Comparison of ENCODE assay signal across 7 cellular contexts in genomic region chr1:224079644-224080043, GRCh38. TPM values are rescaled to one million over a fixed set of nuclear protein-coding genes. Genes with fewer than 3 reads are reported as not detected.
A peak's percentile ranks its signal among the peaks of the same experiment; 100 is the strongest.
DNase-seq lines count a peak whose midpoint lies in the region; ATAC-seq, FAIRE-seq and TF ChIP-seq lines count a peak whose summit lies in the region.
"Not testable (repeated sequence)": the region's sequence is repeated elsewhere in the genome, so short reads cannot be mapped to it uniquely, and the experiment has no call there.

No MANE protein-coding gene starts in this region.

- H3K4me1 ChIP-seq in GM23248 (ENCODE audit: insufficient read depth) (peaks cover 12% of the 10 kb centered on the region; the same call in 1 of the 2 replicates), K562 (replicated peaks in 1 of 2; ENCODE audit: control insufficient read depth in 2 of 2, insufficient read depth in 2 of 2, low read length in 2 of 2) (peaks cover 5 to 17% of the 10 kb centered on the region in 2 experiments; a peak in 4 of 5 replicates)
- not testable (repeated sequence) for H3K4me1 ChIP-seq in Panc1 (ENCODE audit: control insufficient read depth, insufficient read depth, low read length); mucosa of descending colon (ENCODE audit: low read depth)

- in situ Hi-C loops in GM23248 (cut with MboI); Panc1 (cut with HindIII; ENCODE audit: low pct_unique_long_range_greater_than_20kb, low sequenced_read_pairs); K562 (cut with MboI): not testable (repeated sequence)

- not testable (repeated sequence) for H3K36me3 ChIP-seq in GM23248 (ENCODE audit: low read depth); Panc1 (ENCODE audit: control insufficient read depth, insufficient read depth, low read length); K562 (ENCODE audit: control insufficient read depth, insufficient read depth, low read length); mucosa of descending colon (ENCODE audit: low read depth)

- H2AFZ ChIP-seq in GM23248: not testable (repeated sequence)
- H2AFZ ChIP-seq in K562 (ENCODE audit: low read depth, low read length): peak overlapping the region; percentile 61

- H3K27me3 Mint-ChIP-seq in Calu3 (ENCODE audit: unreplicated experiment): not testable (repeated sequence)

- not testable (repeated sequence) for H3K9me1 ChIP-seq in K562 (ENCODE audit: control insufficient read depth, insufficient read depth, low read length)

- BruUV-seq in Calu3 (replicated peaks; lab: Mats Ljungman, UMichigan); Panc1 (replicated peaks; lab: Mats Ljungman, UMichigan); K562 (replicated peaks; lab: Mats Ljungman, UMichigan): not testable (repeated sequence)

- 52 to 56% methylated on average over 9 of the region's 9 CpGs for WGBS in GM23248 (ENCODE audit: low coverage in 1 of 2, low lambda C conversion rate in 2 of 2, missing lambda C conversion rate in 2 of 2), 2 experiments
- 21% methylated on average over 9 of the region's 9 CpGs for WGBS in K562 (ENCODE audit: insufficient coverage, low coverage, missing lambda C conversion rate)

- not testable (repeated sequence) for TF ChIP-seq RAD21 in K562 (CRISPR knock-in tag; conservative IDR thresholded peaks at IDR 0.05 in 1 of 2, IDR thresholded peaks at IDR 0.05 in 1 of 2)

- H3K9ac ChIP-seq in GM23248: not testable (repeated sequence)
- H3K9ac ChIP-seq in K562 (ENCODE audit: insufficient read depth in 1 of 2, low read depth in 2 of 2, low read length in 2 of 2): peak overlapping the region in 1 of 2 experiments; percentile 7; a peak in 1 of 4 replicates

- not testable (repeated sequence) for H3F3A ChIP-seq in GM23248 (ENCODE audit: insufficient read depth)

- not testable (repeated sequence) for H3K4me3 ChIP-seq in GM23248; Panc1 (ENCODE audit: low read depth in 2 of 2, low read length in 2 of 2); K562; epithelial cell of esophagus (ENCODE audit: low read length); mucosa of descending colon

- H3K4me3 Mint-ChIP-seq in Calu3 (ENCODE audit: low read depth, unreplicated experiment): peak overlapping the region; percentile 48

- not testable (repeated sequence) for H3K27me3 ChIP-seq in GM23248 (replicated peaks; ENCODE audit: insufficient read depth); Panc1 (ENCODE audit: control insufficient read depth, insufficient read depth, low read length); K562 (ENCODE audit: control insufficient read depth in 2 of 2, insufficient read depth in 2 of 2, low read length in 2 of 2)

- peak; percentile 73 for ATAC-seq in Panc1
- ATAC-seq in K562: not testable (repeated sequence)
- peak; percentile 91 for ATAC-seq in mucosa of descending colon

- H4K20me1 ChIP-seq in GM23248 (ENCODE audit: insufficient read depth); K562 (replicated peaks; ENCODE audit: control insufficient read depth, insufficient read depth, low read length): not testable (repeated sequence)

- FAIRE-seq in K562 (lab: Jason Lieb, UNC): not testable (repeated sequence)

- H3K36me3 Mint-ChIP-seq in Calu3 (ENCODE audit: insufficient read depth, unreplicated experiment): peaks cover 42% of the 10 kb centered on the region

- not testable (repeated sequence) for TF ChIP-seq CTCF in Calu3 (IDR thresholded peaks at IDR 0.05; ENCODE audit: unreplicated experiment); Panc1 (IDR thresholded peaks at IDR 0.05); K562 (IDR thresholded peaks at IDR 0.05 in 2 of 3, conservative IDR thresholded peaks at IDR 0.05 in 1 of 3; ENCODE audit: insufficient read depth in 2 of 3, low read depth in 1 of 3, low read length in 3 of 3); epithelial cell of esophagus (IDR thresholded peaks at IDR 0.05; ENCODE audit: insufficient read depth, low read depth, low read length, missing control alignments); mucosa of descending colon (IDR thresholded peaks at IDR 0.05)

- TF ChIP-seq EP300 in K562 (IDR thresholded peaks at IDR 0.05; ENCODE audit: low read length): not testable (repeated sequence)

- H3K9me3 Mint-ChIP-seq in Calu3 (ENCODE audit: low read depth, unreplicated experiment): not testable (repeated sequence)

- not testable (repeated sequence) for H3K9me2 ChIP-seq in GM23248 (ENCODE audit: insufficient read depth)

- not testable (repeated sequence) for H3K79me2 ChIP-seq in GM23248 (ENCODE audit: insufficient read depth); K562 (ENCODE audit: control insufficient read depth, insufficient read depth, low read length)

- not testable (repeated sequence) for H3K4me2 ChIP-seq in GM23248 (ENCODE audit: unreplicated experiment)
- H3K4me2 ChIP-seq in K562 (ENCODE audit: insufficient read depth, low read length): peak overlapping the region; percentile 47; the same call in 1 of the 2 replicates

- H3K27ac ChIP-seq in GM23248: peak overlapping the region; percentile 21; the same call in 1 of the 2 replicates
- H3K27ac ChIP-seq in Panc1 (ENCODE audit: low read length): not testable (repeated sequence)
- H3K27ac ChIP-seq in K562 (ENCODE audit: extremely low read depth, low read depth, low read length): peak overlapping the region; percentile 51; the same call in 1 of the 3 replicates

- intact Hi-C loops in Calu3 (cut with micrococcal nuclease; ENCODE audit: unreplicated experiment): loop anchor here (1.0 to 10.0 kb wide), 3 partner anchors 14 to 375 kb away; no protein-coding TSS in a partner anchor
- intact Hi-C loops in Panc1 (cut with micrococcal nuclease; ENCODE audit: unreplicated experiment); K562 (cut with micrococcal nuclease); mucosa of descending colon (cut with DNase I, micrococcal nuclease): not testable (repeated sequence)

- DNase-seq in Calu3 (peak; percentile 60), LHCN-M2 (ENCODE audit: low read depth) (peak; percentile 61), epithelial cell of esophagus (ENCODE audit: low read depth) (peak; percentile 58)
- DNase-seq in GM23248; Panc1 (ENCODE audit: low read depth, low spot score); K562 (ENCODE audit: extremely low read depth in 1 of 4, low spot score in 3 of 4); mucosa of descending colon: not testable (repeated sequence)

- H3K9me3 ChIP-seq in GM23248 (ENCODE audit: low read depth); Panc1 (ENCODE audit: control insufficient read depth, insufficient read depth, low read depth, low read length); K562 (replicated peaks; ENCODE audit: control insufficient read depth, insufficient read depth, low read depth, low read length); mucosa of descending colon: not testable (repeated sequence)

- POLR2A ChIA-PET in Panc1 (lab: Charles Lee): not testable (repeated sequence)
- POLR2A ChIA-PET in K562 (lab: Yijun Ruan, JAX): interaction anchor here (0.6 to 2.1 kb wide), 3 partner anchors 16 to 523 kb away, joined by 3 to 5 read pairs (median 4); no protein-coding TSS in a partner anchor

- CTCF ChIA-PET in Calu3 (lab: Charles Lee): interaction anchor here (1.8 kb wide), 1 partner anchor 16 kb away, joined by 8 read pairs; no protein-coding TSS in a partner anchor
- CTCF ChIA-PET in Panc1 (lab: Charles Lee): not testable (repeated sequence)
- CTCF ChIA-PET in K562 (lab: Yijun Ruan, JAX; ENCODE audit: low intra/inter-chr PET ratio): interaction anchor here (1.0 kb wide), 1 partner anchor 14 kb away, joined by 5 read pairs; no protein-coding TSS in a partner anchor

- peak overlapping the region; percentile 99 for H3K27ac Mint-ChIP-seq in Calu3 (ENCODE audit: unreplicated experiment)

- not testable (repeated sequence) for TF ChIP-seq POLR2A in K562 (conservative IDR thresholded peaks at IDR 0.05)

- peaks cover 58% of the 10 kb centered on the region for H3K4me1 Mint-ChIP-seq in Calu3 (ENCODE audit: low read depth, unreplicated experiment)

TF ChIP-seq in K562, 482 proteins besides CTCF, POLR2A, EP300 and RAD21 (continues in another document):
- peak; percentile 65 for TF ChIP-seq EGR1 (conservative IDR thresholded peaks at IDR 0.05)

RNA-seq across cellular contexts. Expression of gene FBXO28, which starts 34.3 kb away (rescaled TPM):
- 100 and 101 TPM in 2 replicates for total RNA-seq in Calu3 (2022)
- 28.5 and 31.8 TPM in 2 replicates for total RNA-seq in GM23248 (2014; rRNA removed; shearing (Covaris generic))
- 14.9 and 15.5 TPM in 2 replicates for polyA plus RNA-seq in GM23248 (2016; fragmentation: Nextera tagmentation; extraction: Ambion mirVana)
- total RNA-seq in LHCN-M2 (2014; rRNA removed): 38.0 and 48.0 TPM in 2 replicates
- polyA plus RNA-seq in LHCN-M2 (2012): 7.9 TPM
- 36.6 TPM for total RNA-seq in Panc1 (2021; ENCODE audit: unreplicated experiment)
- 19.0 TPM for polyA plus RNA-seq in Panc1 (2012; ENCODE audit: insufficient read length)
- total RNA-seq in K562 (2011; cell fraction: chromatin; rRNA removed; ENCODE audit: low replicate concordance): 44.8 and 124 TPM in 2 replicates
- 21.3 and 25.9 TPM in 2 replicates for total RNA-seq in K562 (2011; cell fraction: nucleolus; rRNA removed)
- 42.8 and 45.4 TPM in 2 replicates for total RNA-seq in K562 (2011; cell fraction: nucleoplasm; rRNA removed)
- 22.0 and 25.3 TPM in 2 replicates for total RNA-seq in K562 (2014; rRNA removed)
- total RNA-seq in K562 (2014; rRNA removed; fragmentation: Illumina TruSeq; extraction: Trizol): 34.8 and 38.0 TPM in 2 replicates
- 26.3 and 29.9 TPM in 2 replicates for total RNA-seq in K562 (2015; rRNA removed; fragmentation: Illumina TruSeq; extraction: Trizol)
- 27.1 and 27.8 TPM in 2 replicates for total RNA-seq in K562 (2021)
- polyA plus RNA-seq in K562 (2011; rRNA removed): 17.0 and 27.4 TPM in 2 replicates
- 7.5 and 8.0 TPM in 2 replicates for polyA plus RNA-seq in K562 (2011; cell fraction: cytosol; rRNA removed)
- polyA plus RNA-seq in K562 (2011; cell fraction: nucleus; rRNA removed): 11.4 and 11.8 TPM in 2 replicates
- 12.4 and 13.4 TPM in 2 replicates for polyA plus RNA-seq in K562 (2012)
- 19.6 and 20.5 TPM in 2 replicates for polyA plus RNA-seq in K562 (2014; fragmentation: Illumina TruSeq; extraction: Trizol)
- polyA plus RNA-seq in K562 (2014; fragmentation: Nextera tagmentation; extraction: Ambion mirVana): 1 to 10 TPM; 4.1 to 5.8 TPM
- polyA plus RNA-seq in K562 (2014; rRNA removed): 17.6 and 19.2 TPM in 2 replicates
- 46.2 and 46.6 TPM in 2 replicates for polyA minus RNA-seq in K562 (2011; rRNA and poly(A)+ RNA removed)
- 10.0 and 15.1 TPM in 2 replicates for polyA minus RNA-seq in K562 (2011; cell fraction: cytosol; rRNA and poly(A)+ RNA removed)
- polyA minus RNA-seq in K562 (2011; cell fraction: nucleus; rRNA and poly(A)+ RNA removed): 19.7 and 24.2 TPM in 2 replicates
- 10 to 100 TPM; 31.5 to 35.0 (median 31.6) TPM for total RNA-seq in mucosa of descending colon
